ENCODE assay signal across 8 cellular contexts in the genomic region with DNA sequence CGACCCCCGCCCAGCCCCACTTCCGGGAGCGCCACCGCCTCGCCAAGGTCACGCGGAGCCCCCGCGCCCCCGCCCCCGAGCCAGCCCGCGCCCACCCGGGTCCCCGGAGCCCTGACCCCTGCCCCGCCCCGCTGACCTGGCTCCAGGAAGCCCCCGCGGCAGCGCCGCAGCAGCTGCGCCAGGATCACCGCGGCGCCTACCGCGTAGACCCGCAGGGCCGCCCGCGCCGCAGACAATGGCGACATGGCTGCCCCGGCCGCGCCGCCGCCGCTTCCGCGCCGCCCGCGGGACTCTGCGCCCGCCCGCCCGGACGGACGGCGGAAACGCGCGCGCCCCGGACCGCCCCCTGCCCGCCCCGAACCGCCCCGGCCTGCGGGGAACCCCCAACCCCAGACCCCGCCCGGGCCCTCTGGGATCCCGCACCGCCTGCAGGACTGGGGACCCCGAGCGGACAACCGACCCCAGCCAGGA. TPM values are rescaled to one million over a fixed set of nuclear protein-coding genes. Genes with fewer than 3 reads are reported as not detected.
A peak's percentile ranks its signal among the peaks of the same experiment; 100 is the strongest.
DNase-seq lines count a peak whose midpoint lies in the region; ATAC-seq, FAIRE-seq and TF ChIP-seq lines count a peak whose summit lies in the region.

A gene with protein sequence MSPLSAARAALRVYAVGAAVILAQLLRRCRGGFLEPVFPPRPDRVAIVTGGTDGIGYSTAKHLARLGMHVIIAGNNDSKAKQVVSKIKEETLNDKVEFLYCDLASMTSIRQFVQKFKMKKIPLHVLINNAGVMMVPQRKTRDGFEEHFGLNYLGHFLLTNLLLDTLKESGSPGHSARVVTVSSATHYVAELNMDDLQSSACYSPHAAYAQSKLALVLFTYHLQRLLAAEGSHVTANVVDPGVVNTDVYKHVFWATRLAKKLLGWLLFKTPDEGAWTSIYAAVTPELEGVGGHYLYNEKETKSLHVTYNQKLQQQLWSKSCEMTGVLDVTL (minus strand): TSS at position 296 of the 471 bp plus-strand sequence. CDS start 51 bp downstream, at position 245.
A gene (minus strand): TSS at position 296 of the 471 bp plus-strand sequence. CDS start 10,257 bp downstream, outside the sequence.

- peak within 1 kb of the TSS; percentile 21; the same call in 1 of the 2 replicates for H3K27ac ChIP-seq in ACC112 (ENCODE audit: low read depth, low read length)
- peak within 1 kb of the TSS; percentile 39 for H3K27ac ChIP-seq in neuronal stem cell (replicated peaks; ENCODE audit: low read length)

- H3K4me1 ChIP-seq in ACC112 (ENCODE audit: control insufficient read depth, insufficient read depth, low read length, unreplicated experiment) (peaks cover 26% of the 10 kb centered on the region), neuronal stem cell (ENCODE audit: control insufficient read depth in 2 of 2, insufficient read depth in 1 of 2, low read depth in 1 of 2, low read length in 2 of 2) (peaks cover 8 to 13% of the 10 kb centered on the region in 2 donors)

- FAIRE-seq in HTR-8/SVneo (lab: Jason Lieb, UNC) (no peak), urothelium cell line (lab: Jason Lieb, UNC) (no peak)

- no peak within 1 kb of the TSS for H4K91ac ChIP-seq in neuronal stem cell (ENCODE audit: low read depth, low read length, poor library complexity)

- H3K14ac ChIP-seq in neuronal stem cell (ENCODE audit: low read length) = peak within 1 kb of the TSS; percentile 94

- H2AFZ ChIP-seq in ACC112 (ENCODE audit: low read length, unreplicated experiment) = peak within 1 kb of the TSS; percentile 99
- H2AFZ ChIP-seq in neuronal stem cell (ENCODE audit: low read length) = peak within 1 kb of the TSS; percentile 86

- no peaks in the 10 kb centered on the region for H3K9me3 ChIP-seq in neuronal stem cell (replicated peaks in 1 of 2; ENCODE audit: control insufficient read depth in 2 of 2, insufficient read depth in 1 of 2, low read depth in 1 of 2, low read length in 2 of 2)

- H2BK15ac ChIP-seq in neuronal stem cell (ENCODE audit: low read length) = peak within 1 kb of the TSS; percentile 93

- H3K9ac ChIP-seq in neuronal stem cell (ENCODE audit: low read depth, low read length, poor library complexity) = peak within 1 kb of the TSS; percentile 91

- peak within 1 kb of the TSS; percentile 61 for H2BK120ac ChIP-seq in neuronal stem cell (ENCODE audit: low read depth, low read length)

- peak within 1 kb of the TSS; percentile 75 for H3K4me2 ChIP-seq in neuronal stem cell (ENCODE audit: insufficient read depth, low read length, poor library complexity, severe bottlenecking)

- DNase-seq in HTR-8/SVneo (ENCODE audit: insufficient read length, low spot score) (peak; percentile 22), activated T-cell treated with anti-CD3 and anti-CD28 coated beads for 24 hours (ENCODE audit: low read depth) (peak; percentile 43), fibroblast of mammary gland (ENCODE audit: low read depth) (no peak), neuronal stem cell (ENCODE audit: low spot score) (peak; percentile 56), urothelium cell line (ENCODE audit: low spot score) (peak; percentile 29), NCI-H187 (lab: John Stamatoyannopoulos, UW) (no peak)

- H4K8ac ChIP-seq in neuronal stem cell (ENCODE audit: low read depth, low read length) = no peak within 1 kb of the TSS

- peak within 1 kb of the TSS; percentile 99 for H3K18ac ChIP-seq in neuronal stem cell (ENCODE audit: low read length)

- H3K36me3 ChIP-seq in ACC112 (ENCODE audit: insufficient read depth, low read length) (peaks cover 6% of the 10 kb centered on the region), neuronal stem cell (replicated peaks in 1 of 2; ENCODE audit: control insufficient read depth in 2 of 2, insufficient read depth in 2 of 2, low read length in 2 of 2) (peaks cover 0 to 21% of the 10 kb centered on the region in 2 donors)

- WGBS in neuronal stem cell (ENCODE audit: extremely low coverage in 2 of 2, insufficient read length in 2 of 2, insufficient replicate concordance in 1 of 2), 2 donors = no CpG with 5 or more reads among the region's 70 CpGs

- peak within 1 kb of the TSS; percentile 93 for H2BK5ac ChIP-seq in neuronal stem cell (ENCODE audit: low read length)

- H3K4me3 ChIP-seq in ACC112 (ENCODE audit: low read depth, low read length) = peak within 1 kb of the TSS; percentile 98
- peak within 1 kb of the TSS; percentile 68 for H3K4me3 ChIP-seq in fibroblast of mammary gland (ENCODE audit: control insufficient read depth, low read depth, low read length)
- peak within 1 kb of the TSS; percentile 56 to 85 for H3K4me3 ChIP-seq in neuronal stem cell (ENCODE audit: low read length in 2 of 2)

- no peak for TF ChIP-seq CTCF in fibroblast of mammary gland (conservative IDR thresholded peaks at IDR 0.05; ENCODE audit: control insufficient read depth, insufficient read depth, low read depth, low read length)

- no peak within 1 kb of the TSS for H3K4ac ChIP-seq in neuronal stem cell (ENCODE audit: low read length)

- no peak within 1 kb of the TSS for H2BK12ac ChIP-seq in neuronal stem cell (ENCODE audit: low read length)

- H3K79me1 ChIP-seq in neuronal stem cell (ENCODE audit: low read depth, low read length) = peaks cover 3% of the 10 kb centered on the region

- peak; percentile 60 for ATAC-seq in GM19455 (IDR thresholded peaks at IDR 0.05; ENCODE audit: unreplicated experiment)

- peak within 1 kb of the TSS; percentile 98 for H2AK5ac ChIP-seq in neuronal stem cell (ENCODE audit: low read depth, low read length)

- H3K79me2 ChIP-seq in ACC112 (ENCODE audit: control insufficient read depth, insufficient read depth, low read length, unreplicated experiment) = peaks cover 44% of the 10 kb centered on the region

- H3K23ac ChIP-seq in neuronal stem cell (ENCODE audit: low read depth, low read length, poor library complexity) = peak within 1 kb of the TSS; percentile 96

- H3K27me3 ChIP-seq in ACC112 (ENCODE audit: insufficient read depth, low read length) (no peaks in the 10 kb centered on the region), neuronal stem cell (ENCODE audit: control insufficient read depth in 3 of 3, insufficient read depth in 3 of 3, low read depth in 1 of 3, low read length in 3 of 3) (no peaks in the 10 kb centered on the region)

RNA-seq across cellular contexts. Expression of the first gene that starts in this region (rescaled TPM):
- 24.5 TPM for polyA plus RNA-seq in neuronal stem cell (2013, experiment 1 of 2)
- polyA plus RNA-seq in neuronal stem cell (2013, experiment 2 of 2) = 24.6 TPM

RNA-seq across cellular contexts. Expression of the second gene that starts in this region (rescaled TPM):
- 19.2 TPM for polyA plus RNA-seq in neuronal stem cell (2013, experiment 1 of 2)
- 18.2 TPM for polyA plus RNA-seq in neuronal stem cell (2013, experiment 2 of 2)

Comparison
In these comparisons a context has a peak if more than half of its experiments do, and no peak if none do; other contexts are left out.
1. DNase-seq: peak in HTR-8/SVneo (single experiment), activated T-cell treated with anti-CD3 and anti-CD28 coated beads for 24 hours (single experiment), neuronal stem cell (single experiment) and urothelium cell line (single experiment); none in fibroblast of mammary gland (single experiment) and NCI-H187 (0 of 2).
2. Peak in every context shown above with its lines, with median percentiles within 50 percentile points of each other: H3K4me3 ChIP-seq.